Comparison of ENCODE assay signal across 19 cellular contexts in the genomic region with DNA sequence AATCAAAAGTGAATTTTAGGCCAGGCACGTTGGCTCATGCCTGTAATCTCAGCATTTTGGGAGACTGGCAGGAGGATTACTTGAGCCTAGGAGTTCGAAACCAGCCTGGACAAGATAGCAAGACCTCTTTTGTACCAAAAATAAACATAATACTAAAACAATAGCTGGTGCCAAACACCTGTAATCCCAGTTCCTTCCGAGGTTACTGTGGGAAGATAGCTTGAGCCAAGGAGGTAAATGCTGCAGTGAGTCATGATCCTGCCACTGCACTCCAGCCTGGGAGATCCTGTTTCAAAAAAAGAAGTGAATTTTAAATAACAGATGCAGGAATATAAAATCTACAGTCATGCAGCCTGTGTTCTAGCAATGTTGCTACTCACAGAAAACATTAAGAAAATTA.
"Had no signal": no experiment of that assay in that cellular context is flagged by ENCODE, and none has a peak within 500 bp of the region (broad histone marks: within the 10 kb centered on the region; RNA-seq: fewer than 3 reads in every experiment).

No MANE protein-coding gene starts in this region.

- H3K27me3 ChIP-seq: pancreas, tibial artery, uterus had no signal

- DNase-seq: activated CD4-positive, alpha-beta memory T cell treated with anti-CD3 and anti-CD28 coated beads, Interleukin-2, amount 10 ng/mL, durations not matched to agents 7 days and 5 days; activated CD4-positive, alpha-beta T cell treated with anti-CD3 and anti-CD28 coated beads for 4 hours; activated naive CD4-positive, alpha-beta T cell treated with anti-CD3 and anti-CD28 coated beads, Interleukin-2, amount 10 ng/mL, durations not matched to agents 7 days and 5 days; activated T-cell treated with anti-CD3 and anti-CD28 coated beads, Interleukin-2, amount 50 U/mL, for 24 hours; cortex of kidney; effector CD4-positive, alpha-beta T cell; foreskin melanocyte; mammary epithelial cell; naive thymus-derived CD4-positive, alpha-beta T cell; pancreas; retina; stimulated activated CD4-positive, alpha-beta T cell treated with anti-CD3 and anti-CD28 coated beads, Interleukin-2, amount 100 ng/mL, for 48 hours; T-helper 2 cell; tibial artery; uterus had no signal

- ATAC-seq: left lobe of liver; naive thymus-derived CD4-positive, alpha-beta T cell; pancreas; stimulated activated memory B cell treated with anti-CD40 and anti-IgM and Interleukin-4, amounts not matched to agents 10 μg/mL and 1 μg/mL and 100 μg/mL, for 72 hours; WTC11 had no signal

- H3K36me3 ChIP-seq: pancreas, tibial artery, uterus had no signal

- H3K4me3 Mint-ChIP-seq: activated CD4-positive, alpha-beta memory T cell treated with anti-CD3 and anti-CD28 coated beads, Interleukin-2, amount 10 ng/mL, durations not matched to agents 7 days and 5 days; activated naive CD4-positive, alpha-beta T cell treated with anti-CD3 and anti-CD28 coated beads, Interleukin-2, amount 10 ng/mL, durations not matched to agents 7 days and 5 days; activated T-cell treated with anti-CD3 and anti-CD28 coated beads, Interleukin-2, amount 50 U/mL, for 24 hours; brain; naive thymus-derived CD4-positive, alpha-beta T cell; stimulated activated memory B cell treated with anti-CD40 and anti-IgM and Interleukin-4, amounts not matched to agents 10 μg/mL and 1 μg/mL and 100 μg/mL, for 72 hours; WTC11 had no signal

- H3K36me3 Mint-ChIP-seq: activated naive CD4-positive, alpha-beta T cell treated with anti-CD3 and anti-CD28 coated beads, Interleukin-2, amount 10 ng/mL, durations not matched to agents 7 days and 5 days; brain; naive thymus-derived CD4-positive, alpha-beta T cell; stimulated activated memory B cell treated with anti-CD40 and anti-IgM and Interleukin-4, amounts not matched to agents 10 μg/mL and 1 μg/mL and 100 μg/mL, for 72 hours; WTC11 had no signal

- H3K27ac Mint-ChIP-seq: activated CD4-positive, alpha-beta memory T cell treated with anti-CD3 and anti-CD28 coated beads, Interleukin-2, amount 10 ng/mL, durations not matched to agents 7 days and 5 days; activated naive CD4-positive, alpha-beta T cell treated with anti-CD3 and anti-CD28 coated beads, Interleukin-2, amount 10 ng/mL, durations not matched to agents 7 days and 5 days; activated T-cell treated with anti-CD3 and anti-CD28 coated beads, Interleukin-2, amount 50 U/mL, for 24 hours; brain; naive thymus-derived CD4-positive, alpha-beta T cell; stimulated activated memory B cell treated with anti-CD40 and anti-IgM and Interleukin-4, amounts not matched to agents 10 μg/mL and 1 μg/mL and 100 μg/mL, for 72 hours; WTC11 had no signal

- H3K4me1 Mint-ChIP-seq: activated CD4-positive, alpha-beta memory T cell treated with anti-CD3 and anti-CD28 coated beads, Interleukin-2, amount 10 ng/mL, durations not matched to agents 7 days and 5 days; activated naive CD4-positive, alpha-beta T cell treated with anti-CD3 and anti-CD28 coated beads, Interleukin-2, amount 10 ng/mL, durations not matched to agents 7 days and 5 days; brain; naive thymus-derived CD4-positive, alpha-beta T cell; stimulated activated memory B cell treated with anti-CD40 and anti-IgM and Interleukin-4, amounts not matched to agents 10 μg/mL and 1 μg/mL and 100 μg/mL, for 72 hours had no signal

- H3K9me3 ChIP-seq: pancreas, uterus had no signal

- H3K27ac ChIP-seq: pancreas, tibial artery, uterus had no signal

- H3K27me3 Mint-ChIP-seq: activated CD4-positive, alpha-beta memory T cell treated with anti-CD3 and anti-CD28 coated beads, Interleukin-2, amount 10 ng/mL, durations not matched to agents 7 days and 5 days; activated naive CD4-positive, alpha-beta T cell treated with anti-CD3 and anti-CD28 coated beads, Interleukin-2, amount 10 ng/mL, durations not matched to agents 7 days and 5 days; activated T-cell treated with anti-CD3 and anti-CD28 coated beads, Interleukin-2, amount 50 U/mL, for 24 hours; brain; naive thymus-derived CD4-positive, alpha-beta T cell; stimulated activated memory B cell treated with anti-CD40 and anti-IgM and Interleukin-4, amounts not matched to agents 10 μg/mL and 1 μg/mL and 100 μg/mL, for 72 hours had no signal

- H3K4me1 ChIP-seq: pancreas, tibial artery, uterus had no signal

- H3K4me3 ChIP-seq: pancreas, tibial artery, uterus had no signal

- H3K9me3 Mint-ChIP-seq: activated naive CD4-positive, alpha-beta T cell treated with anti-CD3 and anti-CD28 coated beads, Interleukin-2, amount 10 ng/mL, durations not matched to agents 7 days and 5 days had no signal
